ENCODE assay signal across 8 cellular contexts in genomic region chr2:118937817-118938216, GRCh38. TPM values are rescaled to one million over a fixed set of nuclear protein-coding genes. Genes with fewer than 3 reads are reported as not detected.
"Had no signal": no experiment of that assay in that cellular context is flagged by ENCODE, and none has a peak within 500 bp of the region (broad histone marks: within the 10 kb centered on the region; RNA-seq: fewer than 3 reads in every experiment).

No MANE protein-coding gene starts in this region.

- FAIRE-seq: H1, H54, HepG2 had no signal

- H3K27ac ChIP-seq: HL-60 had no signal

- H3K4me3 ChIP-seq: GM23338 had no signal

- DNase-seq: H9, HCEC 1CT, KBM-7 had no signal

- ATAC-seq: GM23338, HepG2 had no signal

RNA-seq across cellular contexts. Expression of gene MARCO, which starts 4.2 kb away (rescaled TPM):
- total RNA-seq: GM23338, H1, H9, HepG2 had no signal
